In genomic region chr1:46617108-46617694, GRCh38 we compare ENCODE assay signal across 2 cellular contexts.
TF ChIP-seq lines count a peak whose summit lies in the region.

No MANE protein-coding gene starts in this region.

TF ChIP-seq in K562, 482 proteins besides CTCF, POLR2A, EP300 and RAD21 (continued from another document):
- TF ChIP-seq, protein P1, sequence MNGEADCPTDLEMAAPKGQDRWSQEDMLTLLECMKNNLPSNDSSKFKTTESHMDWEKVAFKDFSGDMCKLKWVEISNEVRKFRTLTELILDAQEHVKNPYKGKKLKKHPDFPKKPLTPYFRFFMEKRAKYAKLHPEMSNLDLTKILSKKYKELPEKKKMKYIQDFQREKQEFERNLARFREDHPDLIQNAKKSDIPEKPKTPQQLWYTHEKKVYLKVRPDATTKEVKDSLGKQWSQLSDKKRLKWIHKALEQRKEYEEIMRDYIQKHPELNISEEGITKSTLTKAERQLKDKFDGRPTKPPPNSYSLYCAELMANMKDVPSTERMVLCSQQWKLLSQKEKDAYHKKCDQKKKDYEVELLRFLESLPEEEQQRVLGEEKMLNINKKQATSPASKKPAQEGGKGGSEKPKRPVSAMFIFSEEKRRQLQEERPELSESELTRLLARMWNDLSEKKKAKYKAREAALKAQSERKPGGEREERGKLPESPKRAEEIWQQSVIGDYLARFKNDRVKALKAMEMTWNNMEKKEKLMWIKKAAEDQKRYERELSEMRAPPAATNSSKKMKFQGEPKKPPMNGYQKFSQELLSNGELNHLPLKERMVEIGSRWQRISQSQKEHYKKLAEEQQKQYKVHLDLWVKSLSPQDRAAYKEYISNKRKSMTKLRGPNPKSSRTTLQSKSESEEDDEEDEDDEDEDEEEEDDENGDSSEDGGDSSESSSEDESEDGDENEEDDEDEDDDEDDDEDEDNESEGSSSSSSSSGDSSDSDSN (IDR thresholded peaks at IDR 0.05; ENCODE audit: borderline replicate concordance in 1 of 2, low read depth in 2 of 2, low read length in 2 of 2) = 0 out of 4 replicates have a peak, but pooled peaks of 1 of the 2 experiments have one; percentile 19
- TF ChIP-seq HMGXB4 (CRISPR knock-in tag; IDR thresholded peaks at IDR 0.05) = no peak
- peak; percentile 38; the same call in 1 of the 2 replicates for TF ChIP-seq HDAC2 (IDR thresholded peaks at IDR 0.05)
- TF ChIP-seq ZNF511 (CRISPR knock-in tag; IDR thresholded peaks at IDR 0.05) = no peak

TF ChIP-seq in HepG2, 621 proteins besides CTCF, POLR2A, EP300 and RAD21 (continued from another document):
- TF ChIP-seq ZNF670 (CRISPR knock-in tag; IDR thresholded peaks at IDR 0.05; ENCODE audit: borderline replicate concordance) = no peak
- no peak for TF ChIP-seq FOXP1 (IDR thresholded peaks at IDR 0.05)
- TF ChIP-seq FOXP1 (CRISPR knock-in tag; IDR thresholded peaks at IDR 0.05) = no peak
- peak; percentile 63; the same call in 1 of the 2 replicates for TF ChIP-seq ZFP90 (CRISPR knock-in tag; IDR thresholded peaks at IDR 0.05; ENCODE audit: borderline replicate concordance)
- no peak for TF ChIP-seq ZNF160 (CRISPR knock-in tag; IDR thresholded peaks at IDR 0.05)
